10 cellular contexts compared by ENCODE assay signal in genomic region chr20:46402236-46402886, GRCh38. TPM values are rescaled to one million over a fixed set of nuclear protein-coding genes. Genes with fewer than 3 reads are reported as not detected.
DNase-seq lines count a peak whose midpoint lies in the region; ATAC-seq and TF ChIP-seq lines count a peak whose summit lies in the region.
"Had no signal": no experiment of that assay in that cellular context is flagged by ENCODE, and none has a peak within 500 bp of the region (broad histone marks: within the 10 kb centered on the region; RNA-seq: fewer than 3 reads in every experiment).

No MANE protein-coding gene starts in this region.

- H3K4me3 ChIP-seq in breast epithelium, result peak overlapping the region in 1 of 3 donors; percentile 14
- no peak overlapping the region for H3K4me3 ChIP-seq in mammary epithelial cell (replicated peaks in 1 of 3; ENCODE audit: insufficient read depth in 1 of 3, low read depth in 2 of 3, low read length in 3 of 3)
- no peak overlapping the region for H3K4me3 ChIP-seq in body of pancreas
- no peak overlapping the region for H3K4me3 ChIP-seq in upper lobe of left lung
- H3K4me3 ChIP-seq: SJSA1 had no signal

- no peaks in the 10 kb centered on the region for H4K20me1 ChIP-seq in mammary epithelial cell (ENCODE audit: insufficient read depth, low read length)

- no peaks in the 10 kb centered on the region for H3K36me3 ChIP-seq in breast epithelium
- H3K36me3 ChIP-seq in mammary epithelial cell (ENCODE audit: insufficient read depth, low read length), result no peaks in the 10 kb centered on the region
- H3K36me3 ChIP-seq in body of pancreas (replicated peaks in 1 of 2; ENCODE audit: insufficient read depth in 1 of 2, low read depth in 2 of 2), result no peaks in the 10 kb centered on the region
- peaks cover 0 to 4% (median 0%) of the 10 kb centered on the region in 4 donors for H3K36me3 ChIP-seq in upper lobe of left lung

- in situ Hi-C loops in mammary epithelial cell (cut with MboI; ENCODE audit: low sequenced_read_pairs in 2 of 2), result no loop called here

- TF ChIP-seq POLR2A in breast epithelium (IDR thresholded peaks at IDR 0.05) (no peak), body of pancreas (IDR thresholded peaks at IDR 0.05) (no peak), upper lobe of left lung (IDR thresholded peaks at IDR 0.05) (no peak)

- H3K27me3 ChIP-seq in breast epithelium, result no peaks in the 10 kb centered on the region
- no peaks in the 10 kb centered on the region for H3K27me3 ChIP-seq in mammary epithelial cell (ENCODE audit: insufficient read depth, low read length)
- no peaks in the 10 kb centered on the region for H3K27me3 ChIP-seq in body of pancreas
- H3K27me3 ChIP-seq in upper lobe of left lung, result no peaks in the 10 kb centered on the region
- H3K27me3 ChIP-seq: SJSA1 had no signal

- H3K27ac ChIP-seq in breast epithelium (peak overlapping the region; percentile 82 to 92), mammary epithelial cell (ENCODE audit: insufficient read depth, low read depth, low read length) (no peak overlapping the region), body of pancreas (peak overlapping the region; percentile 42 to 94 (median 65)), upper lobe of left lung (peak overlapping the region; percentile 83 to 96 (median 88))
- H3K27ac ChIP-seq: SJSA1 had no signal

- 65% methylated on average over 2 of the region's 3 CpGs for WGBS in mammary epithelial cell (ENCODE audit: low coverage, missing lambda C conversion rate)
- WGBS in body of pancreas, 2 donors, result 7 to 13% methylated on average over 3 of the region's 3 CpGs
- 13 to 14% methylated on average over 3 of the region's 3 CpGs for WGBS in upper lobe of left lung, 2 donors

- H3K4me1 ChIP-seq in breast epithelium, result peaks cover 15 to 30% of the 10 kb centered on the region in 2 donors
- H3K4me1 ChIP-seq in mammary epithelial cell (ENCODE audit: insufficient read depth, low read length), result peaks cover 22% of the 10 kb centered on the region
- peaks cover 71% of the 10 kb centered on the region for H3K4me1 ChIP-seq in body of pancreas
- H3K4me1 ChIP-seq in upper lobe of left lung, result peaks cover 74 to 84% (median 76%) of the 10 kb centered on the region in 4 donors

- peak in 1 of 4 donors; percentile 12 for TF ChIP-seq EP300 in upper lobe of left lung (IDR thresholded peaks at IDR 0.05)

- no peaks in the 10 kb centered on the region for H3K9me3 ChIP-seq in breast epithelium
- no peaks in the 10 kb centered on the region for H3K9me3 ChIP-seq in mammary epithelial cell (replicated peaks; ENCODE audit: insufficient read depth, low read length)
- no peaks in the 10 kb centered on the region for H3K9me3 ChIP-seq in body of pancreas
- no peaks in the 10 kb centered on the region for H3K9me3 ChIP-seq in upper lobe of left lung
- H3K9me3 ChIP-seq: SJSA1 had no signal

- no peak overlapping the region for H3K9ac ChIP-seq in mammary epithelial cell (ENCODE audit: insufficient read depth, low read length)

- dilution Hi-C loops in mammary epithelial cell (cut with HindIII; ENCODE audit: low sequenced_read_pairs), result no loop called here

- DNase-seq in breast epithelium (ENCODE audit: low spot score in 2 of 2) (no peak), mammary epithelial cell (no peak), body of pancreas (peak in 1 of 4 donors; percentile 13), middle frontal gyrus (ENCODE audit: extremely low spot score, low spot score) (peak; percentile 42), upper lobe of left lung (no peak), NCI-H1417 (lab: John Stamatoyannopoulos, UW) (no peak), DMS79 treated with DMSO at 0.1 percent for 48 hours (lab: John Stamatoyannopoulos, UW) (no peak)
- DNase-seq: COR-L47 had no signal

- ATAC-seq in body of pancreas (no peak), upper lobe of left lung (ENCODE audit: low FRiP score in 2 of 2) (no peak), GM21515 (IDR thresholded peaks at IDR 0.05; ENCODE audit: unreplicated experiment) (no peak)

- TF ChIP-seq CTCF in breast epithelium (IDR thresholded peaks at IDR 0.05), result no peak
- TF ChIP-seq CTCF in mammary epithelial cell (conservative IDR thresholded peaks at IDR 0.05 in 1 of 2, IDR thresholded peaks at IDR 0.05 in 1 of 2; ENCODE audit: extremely low read depth in 1 of 2, insufficient read depth in 1 of 2, low read depth in 1 of 2, low read length in 2 of 2), result no peak
- TF ChIP-seq CTCF in body of pancreas (IDR thresholded peaks at IDR 0.05), result no peak
- no peak for TF ChIP-seq CTCF in upper lobe of left lung (IDR thresholded peaks at IDR 0.05)

- no peak overlapping the region for H2AFZ ChIP-seq in mammary epithelial cell (ENCODE audit: low read depth, low read length)

- no TSS peak for BruUV-seq in mammary epithelial cell (replicated peaks; lab: Mats Ljungman, UMichigan)

- H3K4me2 ChIP-seq in mammary epithelial cell (ENCODE audit: insufficient read depth, low read depth, low read length), result no peak overlapping the region

- peaks cover 62% of the 10 kb centered on the region for H3K79me2 ChIP-seq in mammary epithelial cell (ENCODE audit: insufficient read depth, low read length)

- intact Hi-C loops in breast epithelium (cut with DNase I; ENCODE audit: low total_unique reads) (no loop called here), mammary epithelial cell (cut with micrococcal nuclease) (no loop called here), body of pancreas (cut with DNase I) (no loop called here)

- CTCF ChIA-PET in mammary epithelial cell (lab: Charles Lee; ENCODE audit: low non-redundant PET), result interaction anchor here (0.9 kb wide), 1 partner anchor 235 kb away, joined by 4 read pairs; no protein-coding TSS in a partner anchor

RNA-seq across cellular contexts. Expression of gene ELMO2, which starts 4.1 kb away (rescaled TPM):
- total RNA-seq in breast epithelium, result 10 to 100 TPM; 41.0 to 63.3 (median 50.8) TPM
- total RNA-seq in mammary epithelial cell, result 10 to 100 TPM; 29.6 to 44.0 TPM
- polyA plus RNA-seq in mammary epithelial cell, result 24.6 TPM
- 73.5 TPM for polyA minus RNA-seq in mammary epithelial cell
- total RNA-seq in body of pancreas, result 10 to 100 TPM; 35.0 to 37.6 TPM
- total RNA-seq in upper lobe of left lung, result 100 to 1,000 TPM in 1 of 6 donors, 10 to 100 TPM in 5; 36.4 to 103 (median 46.3) TPM
